ENCODE assay signal across 9 cellular contexts in genomic region chr17:64133546-64134215, GRCh38. TPM values are rescaled to one million over a fixed set of nuclear protein-coding genes. Genes with fewer than 3 reads are reported as not detected.
DNase-seq lines count a peak whose midpoint lies in the region; ATAC-seq and TF ChIP-seq lines count a peak whose summit lies in the region.
"Had no signal": no experiment of that assay in that cellular context is flagged by ENCODE, and none has a peak within 500 bp of the region (broad histone marks: within the 10 kb centered on the region; RNA-seq: fewer than 3 reads in every experiment).

No MANE protein-coding gene starts in this region.

- peak; percentile 87 for TF ChIP-seq RAD21 in Ishikawa (IDR thresholded peaks at IDR 0.05; ENCODE audit: low read depth)

- no peaks in the 10 kb centered on the region for H3K27me3 Mint-ChIP-seq in activated CD4-positive, alpha-beta T cell treated with anti-CD3 and anti-CD28 coated beads for 36 hours
- H3K27me3 Mint-ChIP-seq: CD8-positive, alpha-beta memory T cell had no signal

- ATAC-seq in activated CD4-positive, alpha-beta T cell treated with anti-CD3 and anti-CD28 coated beads for 36 hours, result no peak
- no peak for ATAC-seq in lung (ENCODE audit: insufficient read depth, low FRiP score)
- ATAC-seq in GM18868 (IDR thresholded peaks at IDR 0.05; ENCODE audit: unreplicated experiment), result no peak

- CTCF ChIA-PET in activated CD4-positive, alpha-beta T cell treated with anti-CD3 and anti-CD28 coated beads for 36 hours (lab: Charles Lee), result interaction anchor here (0.6 to 10.8 kb wide), 58 partner anchors 8 to 604 kb away, joined by 3 to 362 read pairs (median 6); partner anchors contain the start of genes CD79B, CSHL1, GH1 and ICAM2

- no peak overlapping the region for H3K4me3 ChIP-seq in breast epithelium
- H3K4me3 ChIP-seq in lung, result no peak overlapping the region

- H3K27ac Mint-ChIP-seq in activated CD4-positive, alpha-beta T cell treated with anti-CD3 and anti-CD28 coated beads for 36 hours, result no peak overlapping the region

- peaks cover 4% of the 10 kb centered on the region for H3K36me3 Mint-ChIP-seq in activated CD4-positive, alpha-beta T cell treated with anti-CD3 and anti-CD28 coated beads for 36 hours (ENCODE audit: low read depth)

- TF ChIP-seq POLR2A in breast epithelium (IDR thresholded peaks at IDR 0.05), result no peak

- no peak for TF ChIP-seq EP300 in Ishikawa (IDR thresholded peaks at IDR 0.05; ENCODE audit: borderline replicate concordance)

- TF ChIP-seq CTCF in breast epithelium (IDR thresholded peaks at IDR 0.05) (peak in 2 of 3 donors; percentile 70 to 76), lung (IDR thresholded peaks at IDR 0.05; ENCODE audit: control extremely low read depth, extremely low read depth) (peak; percentile 84)

- H3K4me1 Mint-ChIP-seq in activated CD4-positive, alpha-beta T cell treated with anti-CD3 and anti-CD28 coated beads for 36 hours, result peaks cover 26% of the 10 kb centered on the region

- no peaks in the 10 kb centered on the region for H3K9me3 Mint-ChIP-seq in activated CD4-positive, alpha-beta T cell treated with anti-CD3 and anti-CD28 coated beads for 36 hours (ENCODE audit: low read depth)
- H3K9me3 Mint-ChIP-seq: CD8-positive, alpha-beta memory T cell had no signal

- H3K36me3 ChIP-seq in breast epithelium (no peaks in the 10 kb centered on the region), lung (ENCODE audit: control insufficient read depth in 2 of 2, insufficient read depth in 2 of 2, low read length in 2 of 2) (no peaks in the 10 kb centered on the region)

- H3K27ac ChIP-seq in breast epithelium, result no peak overlapping the region
- H3K27ac ChIP-seq in lung (ENCODE audit: low read depth in 1 of 2, low read length in 1 of 2), result no peak overlapping the region

- no peak overlapping the region for H3K4me3 Mint-ChIP-seq in activated CD4-positive, alpha-beta T cell treated with anti-CD3 and anti-CD28 coated beads for 36 hours

- intact Hi-C loops in activated CD4-positive, alpha-beta T cell treated with anti-CD3 and anti-CD28 coated beads for 36 hours (cut with DNase I, micrococcal nuclease), result loop anchor here (1.0 to 5.0 kb wide), 7 partner anchors 51 to 223 kb away; partner anchors contain the start of genes CSHL1 (in 1 of the 2) and GH1 (in 1 of the 2)
- intact Hi-C loops in breast epithelium (cut with DNase I; ENCODE audit: low total_unique reads), result no loop called here

- H3K4me1 ChIP-seq in breast epithelium, result no peaks in the 10 kb centered on the region
- H3K4me1 ChIP-seq in lung (ENCODE audit: control insufficient read depth in 2 of 2, insufficient read depth in 2 of 2, low read length in 2 of 2), result peaks cover 0 to 3% of the 10 kb centered on the region in 2 donors

- DNase-seq in activated CD4-positive, alpha-beta T cell treated with anti-CD3 and anti-CD28 coated beads for 36 hours, result peak; percentile 33
- no peak for DNase-seq in activated CD4-positive, alpha-beta T cell treated with anti-CD3 and anti-CD28 coated beads for 4 hours
- DNase-seq in NOMO-1 (lab: John Stamatoyannopoulos, UW; ENCODE audit: unreplicated experiment in 2 of 2) (peak; percentile 59 to 78), breast epithelium (ENCODE audit: low spot score in 2 of 2) (no peak), lung (ENCODE audit: low spot score) (no peak), ureter (ENCODE audit: low spot score) (no peak)

- H3K9me3 ChIP-seq in breast epithelium (no peaks in the 10 kb centered on the region), lung (ENCODE audit: control insufficient read depth in 2 of 2, insufficient read depth in 1 of 2, low read length in 1 of 2) (no peaks in the 10 kb centered on the region)

- 45 to 46% methylated on average over 8 of the region's 8 CpGs for WGBS in lung, 2 donors

- POLR2A ChIA-PET in activated CD4-positive, alpha-beta T cell treated with anti-CD3 and anti-CD28 coated beads for 36 hours (lab: Charles Lee), result interaction anchor here (0.6 to 1.1 kb wide), 9 partner anchors 12 to 287 kb away, joined by 3 to 11 read pairs (median 3); no protein-coding TSS in a partner anchor

- H3K27me3 ChIP-seq in breast epithelium (no peaks in the 10 kb centered on the region), lung (ENCODE audit: control insufficient read depth, insufficient read depth) (no peaks in the 10 kb centered on the region)

TF ChIP-seq in Ishikawa, 13 proteins besides CTCF, POLR2A, EP300 and RAD21:
- TF ChIP-seq, protein P1, sequence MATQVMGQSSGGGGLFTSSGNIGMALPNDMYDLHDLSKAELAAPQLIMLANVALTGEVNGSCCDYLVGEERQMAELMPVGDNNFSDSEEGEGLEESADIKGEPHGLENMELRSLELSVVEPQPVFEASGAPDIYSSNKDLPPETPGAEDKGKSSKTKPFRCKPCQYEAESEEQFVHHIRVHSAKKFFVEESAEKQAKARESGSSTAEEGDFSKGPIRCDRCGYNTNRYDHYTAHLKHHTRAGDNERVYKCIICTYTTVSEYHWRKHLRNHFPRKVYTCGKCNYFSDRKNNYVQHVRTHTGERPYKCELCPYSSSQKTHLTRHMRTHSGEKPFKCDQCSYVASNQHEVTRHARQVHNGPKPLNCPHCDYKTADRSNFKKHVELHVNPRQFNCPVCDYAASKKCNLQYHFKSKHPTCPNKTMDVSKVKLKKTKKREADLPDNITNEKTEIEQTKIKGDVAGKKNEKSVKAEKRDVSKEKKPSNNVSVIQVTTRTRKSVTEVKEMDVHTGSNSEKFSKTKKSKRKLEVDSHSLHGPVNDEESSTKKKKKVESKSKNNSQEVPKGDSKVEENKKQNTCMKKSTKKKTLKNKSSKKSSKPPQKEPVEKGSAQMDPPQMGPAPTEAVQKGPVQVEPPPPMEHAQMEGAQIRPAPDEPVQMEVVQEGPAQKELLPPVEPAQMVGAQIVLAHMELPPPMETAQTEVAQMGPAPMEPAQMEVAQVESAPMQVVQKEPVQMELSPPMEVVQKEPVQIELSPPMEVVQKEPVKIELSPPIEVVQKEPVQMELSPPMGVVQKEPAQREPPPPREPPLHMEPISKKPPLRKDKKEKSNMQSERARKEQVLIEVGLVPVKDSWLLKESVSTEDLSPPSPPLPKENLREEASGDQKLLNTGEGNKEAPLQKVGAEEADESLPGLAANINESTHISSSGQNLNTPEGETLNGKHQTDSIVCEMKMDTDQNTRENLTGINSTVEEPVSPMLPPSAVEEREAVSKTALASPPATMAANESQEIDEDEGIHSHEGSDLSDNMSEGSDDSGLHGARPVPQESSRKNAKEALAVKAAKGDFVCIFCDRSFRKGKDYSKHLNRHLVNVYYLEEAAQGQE (IDR thresholded peaks at IDR 0.05; ENCODE audit: low read depth), result no peak
- TF ChIP-seq CEBPB (IDR thresholded peaks at IDR 0.05) (no peak), FOXM1 (IDR thresholded peaks at IDR 0.05; ENCODE audit: borderline replicate concordance, low read depth) (no peak), ZBTB7A (IDR thresholded peaks at IDR 0.05; ENCODE audit: low read depth) (no peak), YY1 (IDR thresholded peaks at IDR 0.05; ENCODE audit: low read depth) (no peak), MAX (IDR thresholded peaks at IDR 0.05) (no peak), TCF12 (IDR thresholded peaks at IDR 0.05; ENCODE audit: low read depth) (no peak), CREB1 (IDR thresholded peaks at IDR 0.05; ENCODE audit: low read depth) (no peak), TEAD4 (IDR thresholded peaks at IDR 0.05) (no peak), TAF1 (IDR thresholded peaks at IDR 0.05; ENCODE audit: low read depth) (no peak), USF1 (IDR thresholded peaks at IDR 0.05) (no peak), NFIC (IDR thresholded peaks at IDR 0.05) (no peak)

RNA-seq across cellular contexts. Expression of gene ERN1, which starts 3.7 kb away (rescaled TPM):
- 10 to 100 TPM; 23.7 to 26.8 TPM for total RNA-seq in activated CD4-positive, alpha-beta T cell treated with anti-CD3 and anti-CD28 coated beads for 36 hours
- 10 to 100 TPM; 13.1 to 40.8 (median 34.7) TPM for total RNA-seq in breast epithelium
- total RNA-seq in lung, result 10 to 100 TPM; 23.9 to 34.2 TPM
- polyA plus RNA-seq in lung, result 10 to 100 TPM in 1 of 2 donors, 1 to 10 TPM in 1; 8.3 to 14.8 TPM
- 49.2 TPM for total RNA-seq in ureter

Comparison
In these comparisons a context has a peak if more than half of its experiments do, and no peak if none do; other contexts are left out.
1. DNase-seq: peak in activated CD4-positive, alpha-beta T cell treated with anti-CD3 and anti-CD28 coated beads for 36 hours (single experiment) and NOMO-1 (2 of 2); none in activated CD4-positive, alpha-beta T cell treated with anti-CD3 and anti-CD28 coated beads for 4 hours (0 of 2), breast epithelium (0 of 2), lung (single experiment) and ureter (single experiment).